ENCODE assay signal across 7 cellular contexts in the genomic region with DNA sequence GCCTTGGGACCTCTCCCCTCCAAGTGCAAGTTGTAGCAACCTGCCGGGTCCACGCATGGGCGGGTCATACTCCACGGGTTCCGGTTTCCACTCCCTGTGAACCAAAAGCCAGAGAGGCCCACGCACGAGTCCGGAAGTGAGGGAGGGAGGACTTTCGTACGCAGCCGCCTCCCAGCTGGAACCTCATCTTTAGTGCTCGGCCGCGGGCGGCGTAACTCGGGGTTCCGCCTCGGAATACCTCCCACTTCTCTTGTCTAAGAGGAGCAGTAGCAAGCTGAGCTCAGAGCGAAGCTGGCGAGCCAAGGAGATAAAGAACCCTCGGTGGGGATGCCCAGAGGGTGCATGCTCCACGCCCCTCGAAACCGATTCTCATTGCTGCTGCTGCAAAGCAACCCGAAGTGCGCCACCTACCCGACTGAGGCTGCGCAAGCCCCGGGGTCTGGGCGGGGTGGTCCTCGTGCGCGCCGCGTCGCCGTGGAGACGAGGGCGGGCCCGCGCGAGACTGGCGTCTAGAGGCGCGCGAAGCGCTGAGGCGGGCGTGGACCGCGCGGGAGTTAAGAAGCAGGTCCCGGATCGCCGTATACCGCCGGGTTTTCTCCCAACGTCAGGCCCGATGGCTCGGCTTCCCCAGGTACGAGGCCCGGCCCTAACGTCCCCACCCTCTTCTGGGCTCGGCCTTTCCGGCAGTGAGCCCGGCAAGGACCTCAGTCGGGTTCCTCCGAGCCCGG. TPM values are rescaled to one million over a fixed set of nuclear protein-coding genes. Genes with fewer than 3 reads are reported as not detected.
A peak's percentile ranks its signal among the peaks of the same experiment; 100 is the strongest.
DNase-seq lines count a peak whose midpoint lies in the region; ATAC-seq and TF ChIP-seq lines count a peak whose summit lies in the region.

A gene with protein sequence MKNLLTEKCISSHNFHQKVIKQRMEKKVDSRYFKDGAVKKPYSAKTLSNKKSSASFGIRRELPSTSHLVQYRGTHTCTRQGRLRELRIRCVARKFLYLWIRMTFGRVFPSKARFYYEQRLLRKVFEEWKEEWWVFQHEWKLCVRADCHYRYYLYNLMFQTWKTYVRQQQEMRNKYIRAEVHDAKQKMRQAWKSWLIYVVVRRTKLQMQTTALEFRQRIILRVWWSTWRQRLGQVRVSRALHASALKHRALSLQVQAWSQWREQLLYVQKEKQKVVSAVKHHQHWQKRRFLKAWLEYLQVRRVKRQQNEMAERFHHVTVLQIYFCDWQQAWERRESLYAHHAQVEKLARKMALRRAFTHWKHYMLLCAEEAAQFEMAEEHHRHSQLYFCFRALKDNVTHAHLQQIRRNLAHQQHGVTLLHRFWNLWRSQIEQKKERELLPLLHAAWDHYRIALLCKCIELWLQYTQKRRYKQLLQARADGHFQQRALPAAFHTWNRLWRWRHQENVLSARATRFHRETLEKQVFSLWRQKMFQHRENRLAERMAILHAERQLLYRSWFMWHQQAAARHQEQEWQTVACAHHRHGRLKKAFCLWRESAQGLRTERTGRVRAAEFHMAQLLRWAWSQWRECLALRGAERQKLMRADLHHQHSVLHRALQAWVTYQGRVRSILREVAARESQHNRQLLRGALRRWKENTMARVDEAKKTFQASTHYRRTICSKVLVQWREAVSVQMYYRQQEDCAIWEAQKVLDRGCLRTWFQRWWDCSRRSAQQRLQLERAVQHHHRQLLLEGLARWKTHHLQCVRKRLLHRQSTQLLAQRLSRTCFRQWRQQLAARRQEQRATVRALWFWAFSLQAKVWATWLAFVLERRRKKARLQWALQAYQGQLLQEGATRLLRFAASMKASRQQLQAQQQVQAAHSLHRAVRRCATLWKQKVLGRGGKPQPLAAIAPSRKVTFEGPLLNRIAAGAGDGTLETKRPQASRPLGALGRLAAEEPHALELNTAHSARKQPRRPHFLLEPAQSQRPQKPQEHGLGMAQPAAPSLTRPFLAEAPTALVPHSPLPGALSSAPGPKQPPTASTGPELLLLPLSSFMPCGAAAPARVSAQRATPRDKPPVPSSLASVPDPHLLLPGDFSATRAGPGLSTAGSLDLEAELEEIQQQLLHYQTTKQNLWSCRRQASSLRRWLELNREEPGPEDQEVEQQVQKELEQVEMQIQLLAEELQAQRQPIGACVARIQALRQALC (plus strand): TSS at position 530 of the 728 bp plus-strand sequence. CDS start 11,749 bp downstream, outside the sequence.

- H3K4me2 ChIP-seq in hepatocyte, result peak within 1 kb of the TSS; percentile 95

- peak; percentile 86 for TF ChIP-seq POLR2A in GM18505 (IDR thresholded peaks at IDR 0.05; ENCODE audit: borderline replicate concordance, extremely low read depth, insufficient read depth, insufficient read length)

- peak within 1 kb of the TSS; percentile 57 for H3K4me3 ChIP-seq in astrocyte of the cerebellum (ENCODE audit: low read depth, low read length)
- H3K4me3 ChIP-seq in hepatocyte, result peak within 1 kb of the TSS; percentile 66

- ATAC-seq in GM18505 (IDR thresholded peaks at IDR 0.05; ENCODE audit: unreplicated experiment), result peak; percentile 68
- ATAC-seq in HG02970 (IDR thresholded peaks at IDR 0.05; ENCODE audit: low FRiP score, unreplicated experiment), result peak; percentile 74

- DNase-seq in NCI-H2029 (lab: John Stamatoyannopoulos, UW) (peak; percentile 75), T-helper 22 cell (ENCODE audit: low read depth) (peak; percentile 91), astrocyte of the cerebellum (ENCODE audit: low read depth) (peak; percentile 71), hepatocyte (ENCODE audit: low spot score) (peak; percentile 94), retina (peak; percentile 96)

- in situ Hi-C loops in astrocyte of the cerebellum (cut with HindIII; ENCODE audit: low sequenced_read_pairs), result no loop called here

- H4K20me1 ChIP-seq in hepatocyte (ENCODE audit: insufficient read depth, poor library complexity, severe bottlenecking), result no peaks in the 10 kb centered on the region

- H3K9me3 ChIP-seq in hepatocyte (ENCODE audit: low read depth), result no peaks in the 10 kb centered on the region

- H3K9me2 ChIP-seq in hepatocyte (replicated peaks; ENCODE audit: insufficient read depth), result no peaks in the 10 kb centered on the region

- TF ChIP-seq CTCF in astrocyte of the cerebellum (IDR thresholded peaks at IDR 0.05; ENCODE audit: low read depth, low read length, missing control alignments), result peak; percentile 28
- TF ChIP-seq CTCF in hepatocyte (IDR thresholded peaks at IDR 0.05; ENCODE audit: poor library complexity), result peak; percentile 25

- WGBS in hepatocyte (ENCODE audit: low lambda C conversion rate, missing lambda C conversion rate), result 1% methylated on average over 67 of the region's 70 CpGs

- H2AFZ ChIP-seq in hepatocyte, result peak within 1 kb of the TSS; percentile 68

- peaks cover 2% of the 10 kb centered on the region for H3K4me1 ChIP-seq in hepatocyte (ENCODE audit: insufficient read depth)

- peak within 1 kb of the TSS; percentile 58 for H3K27ac ChIP-seq in hepatocyte

- peaks cover 28% of the 10 kb centered on the region for H3K79me2 ChIP-seq in hepatocyte

- H3K36me3 ChIP-seq in hepatocyte (replicated peaks; ENCODE audit: insufficient read depth, low read depth), result no peaks in the 10 kb centered on the region

- H3K27me3 ChIP-seq in hepatocyte, result no peaks in the 10 kb centered on the region

RNA-seq across cellular contexts. Expression of the gene that starts here (rescaled TPM):
- total RNA-seq in hepatocyte, result 14.2 and 16.1 TPM in 2 replicates
- polyA plus RNA-seq in hepatocyte, result 23.3 and 26.8 TPM in 2 replicates

Comparison
In these comparisons a context has a peak if more than half of its experiments do, and no peak if none do; other contexts are left out.
1. Peak in every context shown above with its lines: DNase-seq, ATAC-seq, H3K4me3 ChIP-seq and H3K27ac ChIP-seq.